Comparison of ENCODE assay signal across 10 cellular contexts in the genomic region with DNA sequence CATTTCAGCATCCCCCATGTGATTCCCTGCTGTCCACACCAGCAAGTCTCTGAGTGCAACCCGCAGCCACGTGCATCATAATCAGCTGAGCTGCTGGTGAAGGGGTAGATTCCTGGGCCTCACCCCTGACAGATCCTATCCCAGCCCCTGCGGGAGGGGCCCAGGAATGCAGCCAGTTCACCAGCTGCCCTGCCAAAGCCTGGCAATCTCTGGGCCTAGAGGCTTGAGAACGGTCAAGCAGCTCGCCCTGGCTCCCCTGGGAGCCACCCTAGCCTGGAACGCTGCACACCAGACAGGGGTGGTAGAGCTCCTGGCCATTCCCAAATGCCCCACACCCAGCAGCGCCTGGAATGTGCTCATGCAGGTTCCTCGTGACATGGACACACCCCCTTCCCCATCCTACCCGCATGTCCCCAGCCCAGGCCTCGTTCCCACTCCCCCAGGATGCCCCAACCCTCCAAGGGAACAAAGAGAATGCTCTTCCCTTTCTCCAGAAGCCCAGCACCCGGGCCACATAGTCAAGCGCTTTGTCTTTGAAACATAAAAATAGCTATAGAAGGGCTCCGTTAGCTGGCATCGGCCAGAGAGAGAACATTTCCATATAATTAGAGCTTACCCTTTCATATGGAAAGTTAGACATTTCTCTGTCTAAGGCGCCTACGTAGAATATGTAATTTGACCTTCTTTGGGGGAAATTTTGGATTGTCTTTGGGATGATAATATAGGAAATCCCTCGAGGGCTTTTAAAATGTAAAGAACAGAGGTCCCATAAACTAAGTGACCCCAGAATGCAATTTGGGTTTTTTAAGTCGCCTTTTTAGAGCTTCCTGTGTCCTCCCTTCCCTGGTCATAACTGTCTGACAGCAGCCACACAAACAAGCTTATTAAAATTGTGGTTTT. TPM values are rescaled to one million over a fixed set of nuclear protein-coding genes. Genes with fewer than 3 reads are reported as not detected.
DNase-seq lines count a peak whose midpoint lies in the region; ATAC-seq and TF ChIP-seq lines count a peak whose summit lies in the region.
"Had no signal": no experiment of that assay in that cellular context is flagged by ENCODE, and none has a peak within 500 bp of the region (broad histone marks: within the 10 kb centered on the region; RNA-seq: fewer than 3 reads in every experiment).

No MANE protein-coding gene starts in this region.

- H3K4me3 Mint-ChIP-seq in neural progenitor cell = no peak overlapping the region
- no peak overlapping the region for H3K4me3 Mint-ChIP-seq in activated CD4-positive, alpha-beta memory T cell treated with anti-CD3 and anti-CD28 coated beads, Interleukin-2, amount 10 ng/mL, durations not matched to agents 7 days and 5 days

- no peak for TF ChIP-seq CTCF in neural progenitor cell (IDR thresholded peaks at IDR 0.05)

- H3F3A ChIP-seq in neural progenitor cell (ENCODE audit: low read depth) = peaks cover 7% of the 10 kb centered on the region

- ATAC-seq in SK-N-SH treated with all-trans-retinoic acid at 6 μM for 48 hours (no peak; the same call in 1 of the 3 replicates), GM19467 (IDR thresholded peaks at IDR 0.05; ENCODE audit: unreplicated experiment) (no peak)
- ATAC-seq in stimulated activated naive CD8-positive, alpha-beta T cell treated with anti-CD3 and anti-CD28 coated beads, Interleukin-15, Interleukin-2, amounts not matched to agents 100 U/mL and 50 U/mL, for 24 hours = no peak

- no peak overlapping the region for H3K9ac ChIP-seq in neural progenitor cell

- no peaks in the 10 kb centered on the region for H3K9me3 ChIP-seq in neural progenitor cell (ENCODE audit: low read depth)

- H2AFZ ChIP-seq in neural progenitor cell (replicated peaks) = no peak overlapping the region

- H3K27me3 ChIP-seq in neural progenitor cell = no peaks in the 10 kb centered on the region

- no peak overlapping the region for H3K27ac ChIP-seq in neural progenitor cell

- H4K20me1 ChIP-seq in neural progenitor cell (ENCODE audit: low read depth) = peaks cover 84% of the 10 kb centered on the region

- DNase-seq in AG08396 (ENCODE audit: low spot score) = peak; percentile 74
- peak; percentile 85 for DNase-seq in cardiac septum (ENCODE audit: low spot score)
- DNase-seq in neural progenitor cell (ENCODE audit: low spot score) = peak; percentile 50
- no peak for DNase-seq in stimulated activated naive CD8-positive, alpha-beta T cell treated with anti-CD3 and anti-CD28 coated beads, Interleukin-15, Interleukin-2, amounts not matched to agents 100 U/mL and 50 U/mL, for 24 hours
- DNase-seq in NCI-H1694 (lab: John Stamatoyannopoulos, UW) = no peak
- no peak for DNase-seq in activated CD4-positive, alpha-beta memory T cell treated with anti-CD3 and anti-CD28 coated beads, Interleukin-2, amount 10 ng/mL, durations not matched to agents 7 days and 5 days
- DNase-seq: activated gamma-delta T cell treated with Interleukin-2 at 50 U/mL for 16 hours; stimulated activated CD4-positive, alpha-beta T cell treated with anti-CD3 and anti-CD28 coated beads, Interleukin-4, amount 100 ng/mL, for 24 hours had no signal

- peaks cover 9% of the 10 kb centered on the region for H3K36me3 Mint-ChIP-seq in neural progenitor cell
- H3K36me3 Mint-ChIP-seq in activated CD4-positive, alpha-beta memory T cell treated with anti-CD3 and anti-CD28 coated beads, Interleukin-2, amount 10 ng/mL, durations not matched to agents 7 days and 5 days (ENCODE audit: low read depth) = no peaks in the 10 kb centered on the region

- H3K4me3 ChIP-seq in neural progenitor cell = no peak overlapping the region

- H3K9me3 Mint-ChIP-seq in neural progenitor cell = no peaks in the 10 kb centered on the region
- H3K9me3 Mint-ChIP-seq in activated CD4-positive, alpha-beta memory T cell treated with anti-CD3 and anti-CD28 coated beads, Interleukin-2, amount 10 ng/mL, durations not matched to agents 7 days and 5 days = no peaks in the 10 kb centered on the region

- intact Hi-C loops in cardiac septum (cut with DNase I) = no loop called here

- POLR2A ChIA-PET in activated CD4-positive, alpha-beta memory T cell treated with anti-CD3 and anti-CD28 coated beads, Interleukin-2, amount 10 ng/mL, durations not matched to agents 7 days and 5 days (lab: Charles Lee) = no interaction called here

- CTCF ChIA-PET in activated CD4-positive, alpha-beta memory T cell treated with anti-CD3 and anti-CD28 coated beads, Interleukin-2, amount 10 ng/mL, durations not matched to agents 7 days and 5 days (lab: Charles Lee) = no interaction called here

- H3K4me1 ChIP-seq in neural progenitor cell = peaks cover 18% of the 10 kb centered on the region

- peaks cover 61% of the 10 kb centered on the region for H3K4me1 Mint-ChIP-seq in neural progenitor cell
- peaks cover 9% of the 10 kb centered on the region for H3K4me1 Mint-ChIP-seq in activated CD4-positive, alpha-beta memory T cell treated with anti-CD3 and anti-CD28 coated beads, Interleukin-2, amount 10 ng/mL, durations not matched to agents 7 days and 5 days

- peaks cover 2% of the 10 kb centered on the region for H3K27me3 Mint-ChIP-seq in neural progenitor cell (ENCODE audit: insufficient read depth, low read depth)
- H3K27me3 Mint-ChIP-seq in activated CD4-positive, alpha-beta memory T cell treated with anti-CD3 and anti-CD28 coated beads, Interleukin-2, amount 10 ng/mL, durations not matched to agents 7 days and 5 days = peaks cover 5% of the 10 kb centered on the region

- H3K36me3 ChIP-seq in neural progenitor cell = no peaks in the 10 kb centered on the region

- peaks cover 14% of the 10 kb centered on the region for H3K79me2 ChIP-seq in neural progenitor cell (ENCODE audit: low read depth)

- H3K4me2 ChIP-seq in neural progenitor cell = peak overlapping the region; percentile 14

- peak overlapping the region; percentile 29 for H3K27ac Mint-ChIP-seq in neural progenitor cell
- no peak overlapping the region for H3K27ac Mint-ChIP-seq in activated CD4-positive, alpha-beta memory T cell treated with anti-CD3 and anti-CD28 coated beads, Interleukin-2, amount 10 ng/mL, durations not matched to agents 7 days and 5 days

TF ChIP-seq in SK-N-SH treated with all-trans-retinoic acid at 6 μM for 48 hours, 23 proteins besides CTCF, POLR2A, EP300 and RAD21:
- TF ChIP-seq ZFP3 (CRISPR knock-in tag; IDR thresholded peaks at IDR 0.05) (no peak), ISL1 (CRISPR knock-in tag; IDR thresholded peaks at IDR 0.05) (0 out of 2 replicates have a peak, but pooled peaks have one; percentile 15), ZNF8 (CRISPR knock-in tag; IDR thresholded peaks at IDR 0.05) (no peak), ZC3H10 (CRISPR knock-in tag; IDR thresholded peaks at IDR 0.05) (no peak), CSDC2 (CRISPR knock-in tag; IDR thresholded peaks at IDR 0.05) (no peak), ZNF565 (CRISPR knock-in tag; conservative IDR thresholded peaks at IDR 0.05; ENCODE audit: low read depth) (no peak), TCF4 (CRISPR knock-in tag; IDR thresholded peaks at IDR 0.05; ENCODE audit: borderline replicate concordance) (no peak)
- TF ChIP-seq, protein P1, sequence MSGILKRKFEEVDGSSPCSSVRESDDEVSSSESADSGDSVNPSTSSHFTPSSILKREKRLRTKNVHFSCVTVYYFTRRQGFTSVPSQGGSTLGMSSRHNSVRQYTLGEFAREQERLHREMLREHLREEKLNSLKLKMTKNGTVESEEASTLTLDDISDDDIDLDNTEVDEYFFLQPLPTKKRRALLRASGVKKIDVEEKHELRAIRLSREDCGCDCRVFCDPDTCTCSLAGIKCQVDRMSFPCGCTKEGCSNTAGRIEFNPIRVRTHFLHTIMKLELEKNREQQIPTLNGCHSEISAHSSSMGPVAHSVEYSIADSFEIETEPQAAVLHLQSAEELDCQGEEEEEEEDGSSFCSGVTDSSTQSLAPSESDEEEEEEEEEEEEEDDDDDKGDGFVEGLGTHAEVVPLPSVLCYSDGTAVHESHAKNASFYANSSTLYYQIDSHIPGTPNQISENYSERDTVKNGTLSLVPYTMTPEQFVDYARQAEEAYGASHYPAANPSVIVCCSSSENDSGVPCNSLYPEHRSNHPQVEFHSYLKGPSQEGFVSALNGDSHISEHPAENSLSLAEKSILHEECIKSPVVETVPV (CRISPR knock-in tag; IDR thresholded peaks at IDR 0.05) = no peak
TF ChIP-seq in SK-N-SH treated with all-trans-retinoic acid at 6 μM for 48 hours: peak in this region for 1.

RNA-seq across cellular contexts. Expression of a gene that starts 3.4 kb away (rescaled TPM):
- total RNA-seq in cardiac septum (1.6 TPM), neural progenitor cell (ENCODE audit: low replicate concordance) (0.28 and 0.39 TPM in 2 replicates)
- not detected for total RNA-seq in activated CD4-positive, alpha-beta memory T cell treated with anti-CD3 and anti-CD28 coated beads, Interleukin-2, amount 10 ng/mL, durations not matched to agents 7 days and 5 days

RNA-seq across cellular contexts. Expression of a gene that starts 25.6 kb away (rescaled TPM):
- total RNA-seq in cardiac septum (95.5 TPM), neural progenitor cell (ENCODE audit: low replicate concordance) (19.8 and 22.3 TPM in 2 replicates)
- 1 to 10 TPM; 3.3 TPM for total RNA-seq in activated CD4-positive, alpha-beta memory T cell treated with anti-CD3 and anti-CD28 coated beads, Interleukin-2, amount 10 ng/mL, durations not matched to agents 7 days and 5 days

RNA-seq across cellular contexts. Expression of a gene that starts 59.0 kb away (rescaled TPM):
- total RNA-seq in cardiac septum = 19.5 TPM
- 16.6 and 20.4 TPM in 2 replicates for total RNA-seq in neural progenitor cell (ENCODE audit: low replicate concordance)
- total RNA-seq in activated CD4-positive, alpha-beta memory T cell treated with anti-CD3 and anti-CD28 coated beads, Interleukin-2, amount 10 ng/mL, durations not matched to agents 7 days and 5 days = 10 to 100 TPM; 95.4 to 96.8 TPM

Comparison
In these comparisons a context has a peak if more than half of its experiments do, and no peak if none do; other contexts are left out.
1. DNase-seq: peak in AG08396 (single experiment), cardiac septum (single experiment) and neural progenitor cell (single experiment); none in stimulated activated naive CD8-positive, alpha-beta T cell treated with anti-CD3 and anti-CD28 coated beads, Interleukin-15, Interleukin-2, amounts not matched to agents 100 U/mL and 50 U/mL, for 24 hours (single experiment), NCI-H1694 (single experiment) and activated CD4-positive, alpha-beta memory T cell treated with anti-CD3 and anti-CD28 coated beads, Interleukin-2, amount 10 ng/mL, durations not matched to agents 7 days and 5 days (single experiment).